In the genomic region with DNA sequence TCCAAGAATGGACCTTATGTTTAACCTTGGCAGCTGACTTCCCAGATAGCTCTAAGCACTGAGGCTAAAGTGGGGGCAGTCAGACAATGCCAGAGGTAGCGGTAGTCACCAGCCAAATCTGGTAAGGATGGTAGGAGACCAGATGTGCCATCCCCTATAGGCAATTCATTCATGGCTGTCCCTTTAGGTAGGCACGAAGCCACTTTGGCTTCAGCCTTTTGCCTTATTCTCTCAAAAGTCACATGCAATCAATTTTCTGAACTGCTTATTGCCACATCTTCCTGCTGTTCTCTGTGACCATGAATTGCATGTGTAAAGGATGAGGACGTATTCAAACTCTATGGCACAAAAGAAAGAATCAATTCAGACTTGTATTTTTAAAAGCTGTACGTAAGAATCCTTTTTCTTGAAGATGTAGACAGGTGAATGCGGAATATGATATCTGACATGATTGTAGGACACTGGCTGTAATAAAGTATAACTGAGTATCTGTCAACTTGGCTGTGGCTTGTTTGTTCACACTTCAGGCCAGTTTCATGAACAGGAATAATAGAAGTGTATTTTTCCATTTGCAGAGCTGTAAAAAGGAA, we compare ENCODE assay signal across 14 cellular contexts.
"Had no signal": no experiment of that assay in that cellular context is flagged by ENCODE, and none has a peak within 500 bp of the region (broad histone marks: within the 10 kb centered on the region; RNA-seq: fewer than 3 reads in every experiment).

No MANE protein-coding gene starts in this region.

- H3K4me3 ChIP-seq: breast epithelium, gastroesophageal sphincter, hepatocyte, smooth muscle cell had no signal

- DNase-seq: activated CD4-positive, alpha-beta memory T cell treated with anti-CD3 and anti-CD28 coated beads, Interleukin-2, amount 10 ng/mL, durations not matched to agents 7 days and 5 days; activated CD4-positive, CD25-positive, alpha-beta regulatory T cell treated with anti-CD3 and anti-CD28 coated beads, Interleukin-2, amount 50 U/mL, for 72 hours; activated CD8-positive, alpha-beta memory T cell treated with anti-CD3 and anti-CD28 coated beads, Interleukin-2, amount 50 U/mL, for 4 hours; activated gamma-delta T cell treated with Interleukin-2 at 50 U/mL for 16 hours; activated naive CD8-positive, alpha-beta T cell treated with anti-CD3 and anti-CD28 coated beads, Interleukin-2, amount 10 ng/mL, durations not matched to agents 7 days and 5 days; activated T-cell treated with anti-CD3 and anti-CD28 coated beads, Interleukin-2, amount 50 U/mL, for 72 hours; aorta; kidney glomerular epithelial cell; naive thymus-derived CD4-positive, alpha-beta T cell; right cardiac atrium had no signal

- H3K4me3 Mint-ChIP-seq: activated CD4-positive, alpha-beta memory T cell treated with anti-CD3 and anti-CD28 coated beads, Interleukin-2, amount 10 ng/mL, durations not matched to agents 7 days and 5 days; activated naive CD8-positive, alpha-beta T cell treated with anti-CD3 and anti-CD28 coated beads, Interleukin-2, amount 10 ng/mL, durations not matched to agents 7 days and 5 days; activated T-cell treated with anti-CD3 and anti-CD28 coated beads, Interleukin-2, amount 50 U/mL, for 72 hours; naive thymus-derived CD4-positive, alpha-beta T cell had no signal

- H3K36me3 Mint-ChIP-seq: activated naive CD8-positive, alpha-beta T cell treated with anti-CD3 and anti-CD28 coated beads, Interleukin-2, amount 10 ng/mL, durations not matched to agents 7 days and 5 days; naive thymus-derived CD4-positive, alpha-beta T cell had no signal

- H3K9me3 Mint-ChIP-seq: activated naive CD8-positive, alpha-beta T cell treated with anti-CD3 and anti-CD28 coated beads, Interleukin-2, amount 10 ng/mL, durations not matched to agents 7 days and 5 days had no signal

- H3K27ac ChIP-seq: breast epithelium, gastroesophageal sphincter, hepatocyte had no signal

- H3K27ac Mint-ChIP-seq: activated CD4-positive, alpha-beta memory T cell treated with anti-CD3 and anti-CD28 coated beads, Interleukin-2, amount 10 ng/mL, durations not matched to agents 7 days and 5 days; activated naive CD8-positive, alpha-beta T cell treated with anti-CD3 and anti-CD28 coated beads, Interleukin-2, amount 10 ng/mL, durations not matched to agents 7 days and 5 days; activated T-cell treated with anti-CD3 and anti-CD28 coated beads, Interleukin-2, amount 50 U/mL, for 72 hours; naive thymus-derived CD4-positive, alpha-beta T cell had no signal

- H3K4me1 Mint-ChIP-seq: activated CD4-positive, alpha-beta memory T cell treated with anti-CD3 and anti-CD28 coated beads, Interleukin-2, amount 10 ng/mL, durations not matched to agents 7 days and 5 days; activated naive CD8-positive, alpha-beta T cell treated with anti-CD3 and anti-CD28 coated beads, Interleukin-2, amount 10 ng/mL, durations not matched to agents 7 days and 5 days; naive thymus-derived CD4-positive, alpha-beta T cell had no signal

- H3K27me3 Mint-ChIP-seq: activated CD4-positive, alpha-beta memory T cell treated with anti-CD3 and anti-CD28 coated beads, Interleukin-2, amount 10 ng/mL, durations not matched to agents 7 days and 5 days; activated naive CD8-positive, alpha-beta T cell treated with anti-CD3 and anti-CD28 coated beads, Interleukin-2, amount 10 ng/mL, durations not matched to agents 7 days and 5 days; naive thymus-derived CD4-positive, alpha-beta T cell had no signal
